28 cellular contexts compared by ENCODE assay signal in the genomic region with DNA sequence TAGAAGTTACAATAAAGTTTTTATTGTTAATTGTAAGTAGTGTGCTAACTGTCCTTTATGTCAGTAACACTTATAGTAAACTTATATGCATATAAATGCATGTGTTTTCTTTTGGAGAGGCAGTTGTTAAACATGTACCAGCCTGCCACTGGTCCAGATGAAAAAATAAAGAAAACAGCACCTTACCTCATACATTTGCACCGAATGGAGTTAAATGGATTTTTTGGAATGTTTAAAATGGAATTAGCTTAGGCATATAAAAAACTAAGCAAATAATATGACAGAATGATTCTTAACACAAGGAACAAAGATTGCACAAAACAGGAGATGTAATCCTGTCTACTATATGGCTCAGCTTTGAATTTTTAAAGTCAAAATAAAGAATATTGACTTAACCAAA.
"Had no signal": no experiment of that assay in that cellular context is flagged by ENCODE, and none has a peak within 500 bp of the region (broad histone marks: within the 10 kb centered on the region; RNA-seq: fewer than 3 reads in every experiment).

No MANE protein-coding gene starts in this region.

- H3K27ac Mint-ChIP-seq: neural progenitor cell; progenitor cell of endocrine pancreas; stimulated activated effector memory CD8-positive, alpha-beta T cell treated with anti-CD3 and anti-CD28 coated beads, Interleukin-12 subunit alpha, Interleukin-12 subunit beta, amount 100 ng/mL, for 72 hours; stimulated activated naive B cell treated with anti-CD40 and anti-IgM and Interleukin-4, amounts not matched to agents 10 μg/mL and 1 μg/mL and 100 μg/mL, for 72 hours; stimulated activated naive CD8-positive, alpha-beta T cell treated with anti-CD3 and anti-CD28 coated beads, Interleukin-15, Interleukin-2, amounts not matched to agents 100 ng/mL and 50 ng/mL, for 24 hours had no signal

- DNase-seq: occipital lobe; ovary; posterior cingulate gyrus; psoas muscle; right cardiac atrium; right lobe of liver; sigmoid colon; small intestine; stimulated activated CD4-positive, alpha-beta T cell treated with anti-CD3 and anti-CD28 coated beads, Interleukin-15, amount 100 ng/mL, for 24 hours; stimulated activated CD4-positive, alpha-beta T cell treated with anti-CD3 and anti-CD28 coated beads, Interleukin-2, amount 100 ng/mL, for 24 hours; stimulated activated CD4-positive, alpha-beta T cell treated with anti-CD3 and anti-CD28 coated beads, Interleukin-2, amount 100 ng/mL, for 48 hours; stimulated activated CD4-positive, alpha-beta T cell treated with anti-CD3 and anti-CD28 coated beads, Interleukin-4, amount 100 ng/mL, for 24 hours; stimulated activated naive B cell treated with anti-CD40 and anti-IgM and Interleukin-4, amounts not matched to agents 10 μg/mL and 1 μg/mL and 100 μg/mL, for 72 hours; stimulated activated naive CD4-positive, alpha-beta T cell treated with Interleukin-2 at 50 U/mL for 16 hours; stomach; thyroid gland; trophoblast cell; upper lobe of left lung had no signal

- H3K4me2 ChIP-seq: neural progenitor cell had no signal

- H3K27me3 ChIP-seq: neural progenitor cell, ovary, right lobe of liver, sigmoid colon, thyroid gland, tibial nerve, upper lobe of left lung, vagina had no signal

- H3K4me1 ChIP-seq: neural progenitor cell, parathyroid adenoma, psoas muscle, right lobe of liver, stomach, thyroid gland, tibial nerve, upper lobe of left lung, vagina had no signal

- H3K9me3 Mint-ChIP-seq: stimulated activated naive B cell treated with anti-CD40 and anti-IgM and Interleukin-4, amounts not matched to agents 10 μg/mL and 1 μg/mL and 100 μg/mL, for 72 hours; stimulated activated naive CD8-positive, alpha-beta T cell treated with anti-CD3 and anti-CD28 coated beads, Interleukin-15, Interleukin-2, amounts not matched to agents 100 ng/mL and 50 ng/mL, for 24 hours had no signal

- H3K4me3 ChIP-seq: neural progenitor cell, ovary, psoas muscle, right lobe of liver, sigmoid colon, stomach, thoracic aorta, thyroid gland, tibial nerve, upper lobe of left lung, vagina had no signal

- ATAC-seq: psoas muscle; right cardiac atrium; right lobe of liver; stimulated activated effector memory CD8-positive, alpha-beta T cell treated with anti-CD3 and anti-CD28 coated beads, Interleukin-12 subunit alpha, Interleukin-12 subunit beta, amount 100 ng/mL, for 72 hours; stimulated activated naive B cell treated with anti-CD40 and anti-IgM and Interleukin-4, amounts not matched to agents 10 μg/mL and 1 μg/mL and 100 μg/mL, for 72 hours had no signal

- FAIRE-seq: small intestine, urothelium cell line had no signal

- H3K27ac ChIP-seq: neural progenitor cell, ovary, parathyroid adenoma, psoas muscle, right lobe of liver, sigmoid colon, stomach, thoracic aorta, thyroid gland, tibial nerve, upper lobe of left lung, vagina had no signal

- H3K4me3 Mint-ChIP-seq: nephron; neural progenitor cell; stimulated activated effector memory CD8-positive, alpha-beta T cell treated with anti-CD3 and anti-CD28 coated beads, Interleukin-12 subunit alpha, Interleukin-12 subunit beta, amount 100 ng/mL, for 72 hours; stimulated activated naive B cell treated with anti-CD40 and anti-IgM and Interleukin-4, amounts not matched to agents 10 μg/mL and 1 μg/mL and 100 μg/mL, for 72 hours; stimulated activated naive CD8-positive, alpha-beta T cell treated with anti-CD3 and anti-CD28 coated beads, Interleukin-15, Interleukin-2, amounts not matched to agents 100 ng/mL and 50 ng/mL, for 24 hours had no signal

- H3K36me3 Mint-ChIP-seq: neural progenitor cell; stimulated activated effector memory CD8-positive, alpha-beta T cell treated with anti-CD3 and anti-CD28 coated beads, Interleukin-12 subunit alpha, Interleukin-12 subunit beta, amount 100 ng/mL, for 72 hours; stimulated activated naive B cell treated with anti-CD40 and anti-IgM and Interleukin-4, amounts not matched to agents 10 μg/mL and 1 μg/mL and 100 μg/mL, for 72 hours had no signal

- H3K9me3 ChIP-seq: ovary, psoas muscle, right lobe of liver, sigmoid colon, stomach, thoracic aorta, thyroid gland, upper lobe of left lung, vagina had no signal

- H3K36me3 ChIP-seq: neural progenitor cell, ovary, right lobe of liver, sigmoid colon, stomach, thoracic aorta, thyroid gland, tibial nerve, upper lobe of left lung, vagina had no signal

- H3K4me1 Mint-ChIP-seq: stimulated activated effector memory CD8-positive, alpha-beta T cell treated with anti-CD3 and anti-CD28 coated beads, Interleukin-12 subunit alpha, Interleukin-12 subunit beta, amount 100 ng/mL, for 72 hours had no signal
